Comparison of ENCODE assay signal across 22 cellular contexts in the genomic region with DNA sequence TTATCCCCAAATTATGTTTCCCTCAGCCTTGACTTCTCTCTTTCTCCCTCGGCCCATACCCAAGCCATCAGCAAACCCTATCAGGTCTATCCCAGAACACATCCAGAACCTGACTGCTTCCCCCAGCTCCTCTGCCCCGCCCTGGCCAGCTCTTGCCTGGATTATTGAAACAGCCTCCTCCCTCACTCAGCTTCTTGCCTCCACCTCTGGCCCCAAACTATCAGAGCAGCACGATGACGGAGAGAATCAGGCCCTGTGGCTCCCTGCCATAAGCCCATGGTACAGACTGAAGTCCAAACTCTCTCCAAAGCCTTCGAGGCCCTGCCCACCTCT.
"Had no signal": no experiment of that assay in that cellular context is flagged by ENCODE, and none has a peak within 500 bp of the region (broad histone marks: within the 10 kb centered on the region; RNA-seq: fewer than 3 reads in every experiment).

No MANE protein-coding gene starts in this region.

- H3K9me3 ChIP-seq: mucosa of descending colon, prostate gland, right atrium auricular region, stomach, thyroid gland, vagina had no signal

- H3K27me3 ChIP-seq: right atrium auricular region, thyroid gland, vagina had no signal

- FAIRE-seq: endometrium, frontal cortex, kidney had no signal

- H3K27ac ChIP-seq: prostate gland, right atrium auricular region, stomach, thyroid gland, vagina had no signal

- H3K4me3 ChIP-seq: mucosa of descending colon, prostate gland, right atrium auricular region, stomach, thyroid gland, vagina had no signal

- H3K4me1 ChIP-seq: prostate gland, right atrium auricular region, stomach, thyroid gland, vagina had no signal

- ATAC-seq: effector memory CD8-positive, alpha-beta T cell; left lobe of liver; mucosa of descending colon; natural killer cell treated with Interleukin-12 subunit alpha and Interleukin-12 subunit beta and Interleukin-15 and Interleukin-18, amount 100 ng/mL, for 72 hours; sciatic nerve; stimulated activated effector memory CD8-positive, alpha-beta T cell treated with anti-CD3 and anti-CD28 coated beads, Interleukin-12 subunit alpha, Interleukin-12 subunit beta, amount 100 ng/mL, for 72 hours had no signal

- DNase-seq: cortex of kidney; effector memory CD8-positive, alpha-beta T cell; head of caudate nucleus; kidney; mesenchymal stem cell; mucosa of descending colon; naive B cell; stimulated activated CD4-positive, alpha-beta T cell treated with anti-CD3 and anti-CD28 coated beads, Interleukin-2, amount 100 ng/mL, for 24 hours; stimulated activated CD4-positive, alpha-beta T cell treated with anti-CD3 and anti-CD28 coated beads, Interleukin-4, amount 100 ng/mL, for 24 hours; stimulated activated naive CD4-positive, alpha-beta T cell treated with Interleukin-2 at 50 U/mL for 16 hours; stomach; thyroid gland; trophoblast cell had no signal

- H3K36me3 ChIP-seq: prostate gland, right atrium auricular region, stomach, thyroid gland, vagina had no signal
